ENCODE assay signal across 13 cellular contexts in the genomic region with DNA sequence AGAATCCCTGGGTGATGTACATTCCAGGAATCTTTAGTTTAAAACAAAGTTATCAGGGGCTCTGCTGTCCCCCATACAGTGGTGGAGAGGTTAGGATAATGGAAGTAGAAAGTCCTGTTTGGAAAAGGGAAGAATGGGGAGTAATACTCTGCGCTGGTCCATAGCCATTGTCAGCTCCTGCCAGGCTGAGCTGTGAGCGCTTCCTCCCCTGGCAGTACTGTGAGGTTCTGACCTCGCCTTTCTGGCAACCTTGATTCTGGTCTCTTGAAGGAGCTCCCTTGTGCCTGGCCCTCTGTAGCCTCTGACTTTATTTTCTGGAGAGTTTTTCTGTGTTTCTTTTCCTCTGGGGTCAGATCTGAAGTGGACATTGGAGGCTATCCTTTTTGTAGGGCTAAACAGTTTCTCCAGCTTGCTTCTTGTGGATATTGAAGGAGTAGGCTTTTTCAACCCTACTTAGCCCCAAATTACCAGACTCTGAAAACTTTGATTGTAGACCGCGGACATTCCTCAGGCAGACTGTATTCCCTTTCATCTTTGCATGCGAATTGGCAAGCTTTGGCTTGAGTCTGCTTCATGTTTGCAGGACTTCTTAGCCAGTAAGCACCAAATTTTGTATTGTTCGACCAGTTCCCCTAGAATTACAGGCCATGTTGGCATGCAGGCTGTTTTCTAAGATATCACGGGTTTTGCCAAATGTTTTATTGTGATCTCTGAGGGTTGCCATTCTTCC. TPM values are rescaled to one million over a fixed set of nuclear protein-coding genes. Genes with fewer than 3 reads are reported as not detected.
A peak's percentile ranks its signal among the peaks of the same experiment; 100 is the strongest.
DNase-seq lines count a peak whose midpoint lies in the region; ATAC-seq, FAIRE-seq and TF ChIP-seq lines count a peak whose summit lies in the region.
"Had no signal": no experiment of that assay in that cellular context is flagged by ENCODE, and none has a peak within 500 bp of the region (broad histone marks: within the 10 kb centered on the region; RNA-seq: fewer than 3 reads in every experiment).

No MANE protein-coding gene starts in this region.

- peaks cover 87% of the 10 kb centered on the region for H3K79me2 ChIP-seq in astrocyte (ENCODE audit: insufficient read depth, low read length)

- peaks cover 26% of the 10 kb centered on the region for H3K4me1 Mint-ChIP-seq in astrocyte (ENCODE audit: low read depth, unreplicated experiment)

- peak; percentile 83 to 93 for ATAC-seq in left cardiac atrium
- peak; percentile 77 to 90 (median 82) for ATAC-seq in psoas muscle
- no peak for ATAC-seq in GM18868 (IDR thresholded peaks at IDR 0.05; ENCODE audit: unreplicated experiment)
- ATAC-seq: effector memory CD8-positive, alpha-beta T cell had no signal

- no peak overlapping the region for H3K9ac ChIP-seq in astrocyte (ENCODE audit: low read length)

- WGBS in psoas muscle, 3 donors: 45 to 58% (median 49%) methylated on average over 8 of the region's 8 CpGs

- H3K4me2 ChIP-seq in astrocyte (ENCODE audit: low read length): peak overlapping the region; percentile 11

- H3K4me1 ChIP-seq in astrocyte (ENCODE audit: insufficient read depth, low read length) (peaks cover 8% of the 10 kb centered on the region), psoas muscle (peaks cover 38% of the 10 kb centered on the region)
- H3K4me1 ChIP-seq in effector memory CD4-positive, alpha-beta T cell (ENCODE audit: control insufficient read depth, insufficient read depth, low read length, poor library complexity, severe bottlenecking): no peaks in the 10 kb centered on the region

- no peak overlapping the region for H3K4me3 Mint-ChIP-seq in astrocyte (ENCODE audit: unreplicated experiment)
- H3K4me3 Mint-ChIP-seq: B cell; effector memory CD8-positive, alpha-beta T cell; immature natural killer cell had no signal

- H3K36me3 ChIP-seq in astrocyte (ENCODE audit: insufficient read depth, low read length) (no peaks in the 10 kb centered on the region), psoas muscle (ENCODE audit: insufficient read depth in 1 of 2, low read depth in 1 of 2) (peaks cover 0 to 7% of the 10 kb centered on the region in 2 donors)
- peaks cover 14% of the 10 kb centered on the region for H3K36me3 ChIP-seq in effector memory CD4-positive, alpha-beta T cell (ENCODE audit: control insufficient read depth, insufficient read depth, low read length)

- H3K9me3 Mint-ChIP-seq in astrocyte (ENCODE audit: unreplicated experiment): no peaks in the 10 kb centered on the region
- H3K9me3 Mint-ChIP-seq: effector memory CD8-positive, alpha-beta T cell; immature natural killer cell had no signal

- H3K27ac Mint-ChIP-seq in astrocyte (ENCODE audit: unreplicated experiment): peak overlapping the region; percentile 48
- H3K27ac Mint-ChIP-seq: B cell, immature natural killer cell had no signal

- FAIRE-seq in astrocyte (lab: Jason Lieb, UNC): no peak
- no peak for FAIRE-seq in RCC 7860 (lab: Jason Lieb, UNC)
- FAIRE-seq: H1 had no signal

- intact Hi-C loops in left cardiac atrium (cut with DNase I) (no loop called here), psoas muscle (cut with DNase I) (no loop called here)

- peaks cover 12% of the 10 kb centered on the region for H3K36me3 Mint-ChIP-seq in astrocyte (ENCODE audit: low read depth, unreplicated experiment)

- H4K20me1 ChIP-seq in astrocyte (ENCODE audit: insufficient read depth, low read length): peaks cover 83% of the 10 kb centered on the region

- no peaks in the 10 kb centered on the region for H3K9me3 ChIP-seq in astrocyte (ENCODE audit: insufficient read depth, low read depth, low read length)
- no peaks in the 10 kb centered on the region for H3K9me3 ChIP-seq in psoas muscle
- H3K9me3 ChIP-seq in effector memory CD4-positive, alpha-beta T cell (ENCODE audit: control insufficient read depth, low read length): no peaks in the 10 kb centered on the region

- H3K27me3 ChIP-seq in astrocyte (ENCODE audit: insufficient read depth, low read length): no peaks in the 10 kb centered on the region
- no peaks in the 10 kb centered on the region for H3K27me3 ChIP-seq in psoas muscle (ENCODE audit: insufficient read depth in 3 of 3, low read length in 2 of 3)
- H3K27me3 ChIP-seq in effector memory CD4-positive, alpha-beta T cell (replicated peaks; ENCODE audit: control insufficient read depth, insufficient read depth, low read length, poor library complexity, severe bottlenecking): no peaks in the 10 kb centered on the region

- TF ChIP-seq CTCF in C4-2B (conservative IDR thresholded peaks at IDR 0.05): no peak
- TF ChIP-seq CTCF in astrocyte (IDR thresholded peaks at IDR 0.05; ENCODE audit: insufficient read depth, low read depth, low read length): no peak
- no peak for TF ChIP-seq CTCF in psoas muscle (IDR thresholded peaks at IDR 0.05)

- peak; percentile 60 for DNase-seq in astrocyte (ENCODE audit: low read depth)
- DNase-seq in left cardiac atrium: no peak
- DNase-seq in psoas muscle: peak; percentile 40 to 69
- DNase-seq in cortex of kidney (lab: John Stamatoyannopoulos, UW): no peak
- DNase-seq in RCC 7860 (ENCODE audit: low spot score): no peak
- no peak for DNase-seq in effector memory CD4-positive, alpha-beta T cell
- DNase-seq: effector memory CD8-positive, alpha-beta T cell; immature natural killer cell; SHP77 had no signal

- no peak overlapping the region for H2AFZ ChIP-seq in astrocyte (ENCODE audit: low read depth, low read length)

- no peaks in the 10 kb centered on the region for H3K27me3 Mint-ChIP-seq in astrocyte (ENCODE audit: low read depth, unreplicated experiment)
- H3K27me3 Mint-ChIP-seq: B cell; effector memory CD8-positive, alpha-beta T cell had no signal

- H3K4me3 ChIP-seq in astrocyte (ENCODE audit: insufficient read depth, low read depth, low read length): no peak overlapping the region
- H3K4me3 ChIP-seq in psoas muscle: no peak overlapping the region
- no peak overlapping the region for H3K4me3 ChIP-seq in effector memory CD4-positive, alpha-beta T cell (ENCODE audit: insufficient read depth, low read depth, low read length, poor library complexity, severe bottlenecking)

- H3K27ac ChIP-seq in C4-2B (peak overlapping the region; percentile 77), astrocyte (ENCODE audit: low read depth, low read length) (no peak overlapping the region), psoas muscle (peak overlapping the region; percentile 64)
- no peak overlapping the region for H3K27ac ChIP-seq in effector memory CD4-positive, alpha-beta T cell (ENCODE audit: insufficient read depth, low read length, poor library complexity, severe bottlenecking)

RNA-seq across cellular contexts. Expression of gene UBE4B, which starts 13.8 kb away (rescaled TPM):
- 37.4 and 41.5 TPM in 2 replicates for total RNA-seq in astrocyte
- total RNA-seq in left cardiac atrium: 10 to 100 TPM; 42.9 to 47.8 TPM
- 10 to 100 TPM; 48.3 to 90.9 (median 60.7) TPM for total RNA-seq in psoas muscle
- polyA plus RNA-seq in psoas muscle: 10 to 100 TPM; 28.8 to 88.0 (median 29.8) TPM

RNA-seq across cellular contexts. Expression of gene RBP7, which starts 49.5 kb away (rescaled TPM):
- total RNA-seq in astrocyte (1.0 TPM in 1 of 2 replicates, not detected in the other), left cardiac atrium (10 to 100 TPM; 24.8 to 29.9 TPM), psoas muscle (10 to 100 TPM in 1 of 4 donors, 1 to 10 TPM in 2, under 1 TPM in 1; 0.89 to 13.9 (median 5.4) TPM)
- 10 to 100 TPM in 1 of 3 donors, 1 to 10 TPM in 2; 7.0 to 10.4 (median 7.2) TPM for polyA plus RNA-seq in psoas muscle
- total RNA-seq: B cell had no signal

Comparison
In these comparisons a context has a peak if more than half of its experiments do, and no peak if none do; other contexts are left out.
1. H3K27ac ChIP-seq: peak in C4-2B (single experiment) and psoas muscle (single experiment); none in astrocyte (single experiment) and effector memory CD4-positive, alpha-beta T cell (single experiment).
2. DNase-seq: peak in astrocyte (single experiment) and psoas muscle (2 of 2); none in left cardiac atrium (single experiment), cortex of kidney (single experiment), RCC 7860 (single experiment) and effector memory CD4-positive, alpha-beta T cell (0 of 3).